In genomic region chr2:3054066-3054465, GRCh38 we compare ENCODE assay signal across 36 cellular contexts.
"Had no signal": no experiment of that assay in that cellular context is flagged by ENCODE, and none has a peak within 500 bp of the region (broad histone marks: within the 10 kb centered on the region; RNA-seq: fewer than 3 reads in every experiment).

No MANE protein-coding gene starts in this region.

- H3K27me3 ChIP-seq: ascending aorta, cardiac muscle cell had no signal

- H3K4me3 Mint-ChIP-seq: activated B cell treated with CpG ODN at 0.5 μM for 24 hours; activated CD4-positive, alpha-beta memory T cell treated with anti-CD3 and anti-CD28 coated beads for 36 hours; activated CD4-positive, alpha-beta T cell treated with anti-CD3 and anti-CD28 coated beads, Interleukin-2, amount 10 ng/mL, durations not matched to agents 24 days and 14 days; activated CD8-positive, alpha-beta T cell treated with anti-CD3 and anti-CD28 coated beads for 36 hours; activated naive CD4-positive, alpha-beta T cell treated with anti-CD3 and anti-CD28 coated beads, Interleukin-2, amount 10 ng/mL, durations not matched to agents 7 days and 5 days; activated naive CD4-positive, alpha-beta T cell treated with anti-CD3 and anti-CD28 coated beads, Interleukin-2, amount 50 U/mL, for 24 hours; activated naive CD8-positive, alpha-beta T cell; activated naive CD8-positive, alpha-beta T cell treated with anti-CD3 and anti-CD28 coated beads, Interleukin-2, amount 10 ng/mL, durations not matched to agents 7 days and 5 days; activated naive CD8-positive, alpha-beta T cell treated with anti-CD3 and anti-CD28 coated beads, Interleukin-2, amount 50 U/mL, for 24 hours; activated T-cell treated with anti-CD3 and anti-CD28 coated beads, Interleukin-2, amount 50 U/mL, for 4 hours; activated T-cell treated with anti-CD3 and anti-CD28 coated beads, Interleukin-2, amount 50 U/mL, for 72 hours; activated T-helper 1 cell treated with anti-CD3 and anti-CD28 coated beads, Interleukin-12 subunit alpha, Interleukin-12 subunit beta, Interleukin-2, Interleukin-4 antibody, amounts not matched to agents 30 ng/mL and 10 ng/mL and 1 ng/mL, durations not matched to agents 14 hours and 24 hours and 36 hours; activated T-helper 17 cell treated with anti-CD3 and anti-CD28 coated beads, Interleukin-2, amount 50 U/mL, for 72 hours; brain; central memory CD8-positive, alpha-beta T cell; T-helper 1 cell treated with Interleukin-12 subunit alpha and Interleukin-12 subunit beta and Interleukin-4 antibody, amounts not matched to agents 30 μg/mL and 1 μg/mL, for 36 hours; T-helper 2 cell treated with Interferon-gamma antibody and Interleukin-4, amounts not matched to agents 5 μg/mL and 100 μg/mL, for 36 hours had no signal

- ATAC-seq: activated CD8-positive, alpha-beta T cell treated with anti-CD3 and anti-CD28 coated beads for 36 hours; activated naive CD8-positive, alpha-beta T cell treated with anti-CD3 and anti-CD28 coated beads, Interleukin-2, amount 50 U/mL, for 24 hours; activated T-cell treated with anti-CD3 and anti-CD28 coated beads, Interleukin-2, amount 50 U/mL, for 4 hours; activated T-cell treated with anti-CD3 and anti-CD28 coated beads, Interleukin-2, amount 50 U/mL, for 72 hours; activated T-helper 17 cell treated with anti-CD3 and anti-CD28 coated beads, Interleukin-2, amount 50 U/mL, for 72 hours had no signal

- H3K36me3 Mint-ChIP-seq: activated CD4-positive, alpha-beta memory T cell treated with anti-CD3 and anti-CD28 coated beads for 36 hours; activated naive CD4-positive, alpha-beta T cell treated with anti-CD3 and anti-CD28 coated beads, Interleukin-2, amount 10 ng/mL, durations not matched to agents 7 days and 5 days; activated naive CD4-positive, alpha-beta T cell treated with anti-CD3 and anti-CD28 coated beads, Interleukin-2, amount 50 U/mL, for 24 hours; activated naive CD8-positive, alpha-beta T cell; activated naive CD8-positive, alpha-beta T cell treated with anti-CD3 and anti-CD28 coated beads, Interleukin-2, amount 10 ng/mL, durations not matched to agents 7 days and 5 days; brain had no signal

- H3K9me3 ChIP-seq: ascending aorta had no signal

- H3K4me3 ChIP-seq: ascending aorta, cardiac muscle cell had no signal

- H3K27ac ChIP-seq: ascending aorta, cardiac muscle cell, VCaP had no signal

- H3K4me1 ChIP-seq: ascending aorta had no signal

- H3K27me3 Mint-ChIP-seq: activated B cell treated with CpG ODN at 0.5 μM for 24 hours; activated CD4-positive, alpha-beta T cell treated with anti-CD3 and anti-CD28 coated beads, Interleukin-2, amount 10 ng/mL, durations not matched to agents 24 days and 14 days; activated CD8-positive, alpha-beta T cell treated with anti-CD3 and anti-CD28 coated beads for 36 hours; activated naive CD4-positive, alpha-beta T cell treated with anti-CD3 and anti-CD28 coated beads, Interleukin-2, amount 50 U/mL, for 24 hours; activated naive CD8-positive, alpha-beta T cell; activated naive CD8-positive, alpha-beta T cell treated with anti-CD3 and anti-CD28 coated beads, Interleukin-2, amount 10 ng/mL, durations not matched to agents 7 days and 5 days; activated naive CD8-positive, alpha-beta T cell treated with anti-CD3 and anti-CD28 coated beads, Interleukin-2, amount 50 U/mL, for 24 hours; activated T-helper 17 cell treated with anti-CD3 and anti-CD28 coated beads, Interleukin-2, amount 50 U/mL, for 72 hours; brain; central memory CD8-positive, alpha-beta T cell had no signal

- H3K4me1 Mint-ChIP-seq: activated B cell treated with CpG ODN at 0.5 μM for 24 hours; activated naive CD4-positive, alpha-beta T cell treated with anti-CD3 and anti-CD28 coated beads, Interleukin-2, amount 10 ng/mL, durations not matched to agents 7 days and 5 days; activated naive CD4-positive, alpha-beta T cell treated with anti-CD3 and anti-CD28 coated beads, Interleukin-2, amount 50 U/mL, for 24 hours; activated naive CD8-positive, alpha-beta T cell treated with anti-CD3 and anti-CD28 coated beads, Interleukin-2, amount 10 ng/mL, durations not matched to agents 7 days and 5 days; activated naive CD8-positive, alpha-beta T cell treated with anti-CD3 and anti-CD28 coated beads, Interleukin-2, amount 50 U/mL, for 24 hours; activated T-helper 17 cell treated with anti-CD3 and anti-CD28 coated beads, Interleukin-2, amount 50 U/mL, for 72 hours; central memory CD8-positive, alpha-beta T cell had no signal

- DNase-seq: activated B cell treated with CpG ODN at 0.5 μM for 24 hours; activated CD4-positive, alpha-beta memory T cell treated with anti-CD3 and anti-CD28 coated beads for 36 hours; activated CD4-positive, alpha-beta T cell treated with anti-CD3 and anti-CD28 coated beads for 4 hours; activated CD4-positive, alpha-beta T cell treated with anti-CD3 and anti-CD28 coated beads, Interleukin-2, amount 10 ng/mL, durations not matched to agents 24 days and 14 days; activated CD4-positive, alpha-beta T cell treated with anti-CD3 and anti-CD28 coated beads, Interleukin-2, amount 50 U/mL, for 1 hour; activated CD4-positive, alpha-beta T cell treated with anti-CD3 and anti-CD28 coated beads, Interleukin-2, amount 50 U/mL, for 4 hours; activated CD4-positive, CD25-positive, alpha-beta regulatory T cell treated with anti-CD3 and anti-CD28 coated beads, Interleukin-2, amount 50 U/mL, for 72 hours; activated CD8-positive, alpha-beta memory T cell treated with anti-CD3 and anti-CD28 coated beads, Interleukin-2, amount 50 U/mL, for 4 hours; activated CD8-positive, alpha-beta T cell treated with anti-CD3 and anti-CD28 coated beads for 36 hours; activated gamma-delta T cell; activated naive CD4-positive, alpha-beta T cell treated with anti-CD3 and anti-CD28 coated beads, Interleukin-2, amount 10 ng/mL, durations not matched to agents 7 days and 5 days; activated naive CD4-positive, alpha-beta T cell treated with Interleukin-2 at 50 U/mL for 16 hours; activated naive CD8-positive, alpha-beta T cell treated with anti-CD3 and anti-CD28 coated beads, Interleukin-2, amount 10 ng/mL, durations not matched to agents 7 days and 5 days; activated naive CD8-positive, alpha-beta T cell treated with anti-CD3 and anti-CD28 coated beads, Interleukin-2, amount 50 U/mL, for 24 hours; activated T-cell treated with anti-CD3 and anti-CD28 coated beads for 4 hours; activated T-cell treated with anti-CD3 and anti-CD28 coated beads, Interleukin-2, amount 50 U/mL, for 1 hour; activated T-cell treated with anti-CD3 and anti-CD28 coated beads, Interleukin-2, amount 50 U/mL, for 4 hours; activated T-cell treated with anti-CD3 and anti-CD28 coated beads, Interleukin-2, amount 50 U/mL, for 72 hours; amygdala; anterior cingulate cortex; caudate nucleus; cerebellar nuclear complex; T-helper 1 cell; T-helper 2 cell; T-helper 9 cell had no signal

- H3K9me3 Mint-ChIP-seq: activated CD8-positive, alpha-beta T cell treated with anti-CD3 and anti-CD28 coated beads for 36 hours; activated naive CD4-positive, alpha-beta T cell treated with anti-CD3 and anti-CD28 coated beads, Interleukin-2, amount 50 U/mL, for 24 hours; T-helper 1 cell treated with Interleukin-12 subunit alpha and Interleukin-12 subunit beta and Interleukin-4 antibody, amounts not matched to agents 30 μg/mL and 1 μg/mL, for 36 hours had no signal

- H3K27ac Mint-ChIP-seq: activated B cell treated with CpG ODN at 0.5 μM for 24 hours; activated CD4-positive, alpha-beta memory T cell treated with anti-CD3 and anti-CD28 coated beads for 36 hours; activated CD4-positive, alpha-beta T cell treated with anti-CD3 and anti-CD28 coated beads, Interleukin-2, amount 10 ng/mL, durations not matched to agents 24 days and 14 days; activated CD8-positive, alpha-beta T cell treated with anti-CD3 and anti-CD28 coated beads for 36 hours; activated naive CD4-positive, alpha-beta T cell treated with anti-CD3 and anti-CD28 coated beads, Interleukin-2, amount 10 ng/mL, durations not matched to agents 7 days and 5 days; activated naive CD4-positive, alpha-beta T cell treated with anti-CD3 and anti-CD28 coated beads, Interleukin-2, amount 50 U/mL, for 24 hours; activated naive CD8-positive, alpha-beta T cell; activated naive CD8-positive, alpha-beta T cell treated with anti-CD3 and anti-CD28 coated beads, Interleukin-2, amount 10 ng/mL, durations not matched to agents 7 days and 5 days; activated naive CD8-positive, alpha-beta T cell treated with anti-CD3 and anti-CD28 coated beads, Interleukin-2, amount 50 U/mL, for 24 hours; activated T-cell treated with anti-CD3 and anti-CD28 coated beads, Interleukin-2, amount 50 U/mL, for 72 hours; activated T-helper 1 cell treated with anti-CD3 and anti-CD28 coated beads, Interleukin-12 subunit alpha, Interleukin-12 subunit beta, Interleukin-2, Interleukin-4 antibody, amounts not matched to agents 30 ng/mL and 10 ng/mL and 1 ng/mL, durations not matched to agents 14 hours and 24 hours and 36 hours; activated T-helper 17 cell treated with anti-CD3 and anti-CD28 coated beads, Interleukin-2, amount 50 U/mL, for 72 hours; brain; T-helper 1 cell treated with Interleukin-12 subunit alpha and Interleukin-12 subunit beta and Interleukin-4 antibody, amounts not matched to agents 30 μg/mL and 1 μg/mL, for 36 hours; T-helper 2 cell treated with Interferon-gamma antibody and Interleukin-4, amounts not matched to agents 5 μg/mL and 100 μg/mL, for 36 hours had no signal

- H3K36me3 ChIP-seq: ascending aorta, cardiac muscle cell had no signal
